1 cellular context compared by ENCODE assay signal in the genomic region with DNA sequence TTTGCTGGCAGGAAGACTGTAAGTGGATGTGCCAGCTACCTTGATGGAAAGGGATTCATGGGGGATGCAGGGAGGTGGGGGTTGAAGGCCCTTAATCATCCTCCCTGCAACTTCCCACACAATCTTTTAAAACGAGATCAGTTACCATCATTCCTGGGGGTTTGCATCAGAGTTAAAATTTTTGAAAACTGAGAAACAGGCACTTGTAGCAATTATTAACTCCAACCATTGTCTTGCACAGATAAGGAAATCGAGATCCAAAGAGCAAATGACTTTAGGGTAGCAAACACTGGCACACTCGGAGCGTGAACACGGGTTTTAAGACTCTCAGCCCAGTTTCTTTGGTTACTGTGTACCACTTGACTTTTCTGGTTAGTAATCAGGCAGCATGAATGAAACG.
TF ChIP-seq lines count a peak whose summit lies in the region.

No MANE protein-coding gene starts in this region.

TF ChIP-seq in GM23338, 12 proteins besides CTCF, POLR2A, EP300 and RAD21 (continued from another document):
- TF ChIP-seq, protein P1, sequence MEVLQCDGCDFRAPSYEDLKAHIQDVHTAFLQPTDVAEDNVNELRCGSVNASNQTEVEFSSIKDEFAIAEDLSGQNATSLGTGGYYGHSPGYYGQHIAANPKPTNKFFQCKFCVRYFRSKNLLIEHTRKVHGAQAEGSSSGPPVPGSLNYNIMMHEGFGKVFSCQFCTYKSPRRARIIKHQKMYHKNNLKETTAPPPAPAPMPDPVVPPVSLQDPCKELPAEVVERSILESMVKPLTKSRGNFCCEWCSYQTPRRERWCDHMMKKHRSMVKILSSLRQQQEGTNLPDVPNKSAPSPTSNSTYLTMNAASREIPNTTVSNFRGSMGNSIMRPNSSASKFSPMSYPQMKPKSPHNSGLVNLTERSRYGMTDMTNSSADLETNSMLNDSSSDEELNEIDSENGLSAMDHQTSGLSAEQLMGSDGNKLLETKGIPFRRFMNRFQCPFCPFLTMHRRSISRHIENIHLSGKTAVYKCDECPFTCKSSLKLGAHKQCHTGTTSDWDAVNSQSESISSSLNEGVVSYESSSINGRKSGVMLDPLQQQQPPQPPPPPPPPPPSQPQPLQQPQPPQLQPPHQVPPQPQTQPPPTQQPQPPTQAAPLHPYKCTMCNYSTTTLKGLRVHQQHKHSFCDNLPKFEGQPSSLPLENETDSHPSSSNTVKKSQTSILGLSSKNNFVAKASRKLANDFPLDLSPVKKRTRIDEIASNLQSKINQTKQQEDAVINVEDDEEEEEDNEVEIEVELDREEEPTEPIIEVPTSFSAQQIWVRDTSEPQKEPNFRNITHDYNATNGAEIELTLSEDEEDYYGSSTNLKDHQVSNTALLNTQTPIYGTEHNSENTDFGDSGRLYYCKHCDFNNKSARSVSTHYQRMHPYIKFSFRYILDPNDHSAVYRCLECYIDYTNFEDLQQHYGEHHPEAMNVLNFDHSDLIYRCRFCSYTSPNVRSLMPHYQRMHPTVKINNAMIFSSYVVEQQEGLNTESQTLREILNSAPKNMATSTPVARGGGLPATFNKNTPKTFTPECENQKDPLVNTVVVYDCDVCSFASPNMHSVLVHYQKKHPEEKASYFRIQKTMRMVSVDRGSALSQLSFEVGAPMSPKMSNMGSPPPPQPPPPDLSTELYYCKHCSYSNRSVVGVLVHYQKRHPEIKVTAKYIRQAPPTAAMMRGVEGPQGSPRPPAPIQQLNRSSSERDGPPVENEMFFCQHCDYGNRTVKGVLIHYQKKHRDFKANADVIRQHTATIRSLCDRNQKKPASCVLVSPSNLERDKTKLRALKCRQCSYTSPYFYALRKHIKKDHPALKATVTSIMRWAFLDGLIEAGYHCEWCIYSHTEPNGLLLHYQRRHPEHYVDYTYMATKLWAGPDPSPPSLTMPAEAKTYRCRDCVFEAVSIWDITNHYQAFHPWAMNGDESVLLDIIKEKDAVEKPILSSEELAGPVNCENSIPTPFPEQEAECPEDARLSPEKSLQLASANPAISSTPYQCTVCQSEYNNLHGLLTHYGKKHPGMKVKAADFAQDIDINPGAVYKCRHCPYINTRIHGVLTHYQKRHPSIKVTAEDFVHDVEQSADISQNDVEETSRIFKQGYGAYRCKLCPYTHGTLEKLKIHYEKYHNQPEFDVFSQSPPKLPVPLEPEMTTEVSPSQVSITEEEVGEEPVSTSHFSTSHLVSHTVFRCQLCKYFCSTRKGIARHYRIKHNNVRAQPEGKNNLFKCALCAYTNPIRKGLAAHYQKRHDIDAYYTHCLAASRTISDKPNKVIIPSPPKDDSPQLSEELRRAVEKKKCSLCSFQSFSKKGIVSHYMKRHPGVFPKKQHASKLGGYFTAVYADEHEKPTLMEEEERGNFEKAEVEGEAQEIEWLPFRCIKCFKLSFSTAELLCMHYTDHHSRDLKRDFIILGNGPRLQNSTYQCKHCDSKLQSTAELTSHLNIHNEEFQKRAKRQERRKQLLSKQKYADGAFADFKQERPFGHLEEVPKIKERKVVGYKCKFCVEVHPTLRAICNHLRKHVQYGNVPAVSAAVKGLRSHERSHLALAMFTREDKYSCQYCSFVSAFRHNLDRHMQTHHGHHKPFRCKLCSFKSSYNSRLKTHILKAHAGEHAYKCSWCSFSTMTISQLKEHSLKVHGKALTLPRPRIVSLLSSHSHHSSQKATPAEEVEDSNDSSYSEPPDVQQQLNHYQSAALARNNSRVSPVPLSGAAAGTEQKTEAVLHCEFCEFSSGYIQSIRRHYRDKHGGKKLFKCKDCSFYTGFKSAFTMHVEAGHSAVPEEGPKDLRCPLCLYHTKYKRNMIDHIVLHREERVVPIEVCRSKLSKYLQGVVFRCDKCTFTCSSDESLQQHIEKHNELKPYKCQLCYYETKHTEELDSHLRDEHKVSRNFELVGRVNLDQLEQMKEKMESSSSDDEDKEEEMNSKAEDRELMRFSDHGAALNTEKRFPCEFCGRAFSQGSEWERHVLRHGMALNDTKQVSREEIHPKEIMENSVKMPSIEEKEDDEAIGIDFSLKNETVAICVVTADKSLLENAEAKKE (CRISPR knock-in tag; IDR thresholded peaks at IDR 0.05), result no peak
- no peak for TF ChIP-seq ZNF114 (CRISPR knock-in tag; IDR thresholded peaks at IDR 0.05)
- TF ChIP-seq, protein P2, sequence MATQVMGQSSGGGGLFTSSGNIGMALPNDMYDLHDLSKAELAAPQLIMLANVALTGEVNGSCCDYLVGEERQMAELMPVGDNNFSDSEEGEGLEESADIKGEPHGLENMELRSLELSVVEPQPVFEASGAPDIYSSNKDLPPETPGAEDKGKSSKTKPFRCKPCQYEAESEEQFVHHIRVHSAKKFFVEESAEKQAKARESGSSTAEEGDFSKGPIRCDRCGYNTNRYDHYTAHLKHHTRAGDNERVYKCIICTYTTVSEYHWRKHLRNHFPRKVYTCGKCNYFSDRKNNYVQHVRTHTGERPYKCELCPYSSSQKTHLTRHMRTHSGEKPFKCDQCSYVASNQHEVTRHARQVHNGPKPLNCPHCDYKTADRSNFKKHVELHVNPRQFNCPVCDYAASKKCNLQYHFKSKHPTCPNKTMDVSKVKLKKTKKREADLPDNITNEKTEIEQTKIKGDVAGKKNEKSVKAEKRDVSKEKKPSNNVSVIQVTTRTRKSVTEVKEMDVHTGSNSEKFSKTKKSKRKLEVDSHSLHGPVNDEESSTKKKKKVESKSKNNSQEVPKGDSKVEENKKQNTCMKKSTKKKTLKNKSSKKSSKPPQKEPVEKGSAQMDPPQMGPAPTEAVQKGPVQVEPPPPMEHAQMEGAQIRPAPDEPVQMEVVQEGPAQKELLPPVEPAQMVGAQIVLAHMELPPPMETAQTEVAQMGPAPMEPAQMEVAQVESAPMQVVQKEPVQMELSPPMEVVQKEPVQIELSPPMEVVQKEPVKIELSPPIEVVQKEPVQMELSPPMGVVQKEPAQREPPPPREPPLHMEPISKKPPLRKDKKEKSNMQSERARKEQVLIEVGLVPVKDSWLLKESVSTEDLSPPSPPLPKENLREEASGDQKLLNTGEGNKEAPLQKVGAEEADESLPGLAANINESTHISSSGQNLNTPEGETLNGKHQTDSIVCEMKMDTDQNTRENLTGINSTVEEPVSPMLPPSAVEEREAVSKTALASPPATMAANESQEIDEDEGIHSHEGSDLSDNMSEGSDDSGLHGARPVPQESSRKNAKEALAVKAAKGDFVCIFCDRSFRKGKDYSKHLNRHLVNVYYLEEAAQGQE (IDR thresholded peaks at IDR 0.05; ENCODE audit: unreplicated experiment), result no peak
